ENCODE assay signal across 8 cellular contexts in genomic region chr9:123225374-123225813, GRCh38. TPM values are rescaled to one million over a fixed set of nuclear protein-coding genes. Genes with fewer than 3 reads are reported as not detected.
DNase-seq lines count a peak whose midpoint lies in the region; ATAC-seq and TF ChIP-seq lines count a peak whose summit lies in the region.

No MANE protein-coding gene starts in this region.

- no peaks in the 10 kb centered on the region for H3K9me3 Mint-ChIP-seq in naive thymus-derived CD8-positive, alpha-beta T cell

- H3K27me3 Mint-ChIP-seq in naive thymus-derived CD8-positive, alpha-beta T cell: no peaks in the 10 kb centered on the region

- peaks cover 15 to 36% (median 23%) of the 10 kb centered on the region in 4 donors for H3K4me1 Mint-ChIP-seq in naive thymus-derived CD8-positive, alpha-beta T cell

- peak; percentile 87 for ATAC-seq in GM21737 (IDR thresholded peaks at IDR 0.05; ENCODE audit: unreplicated experiment)
- ATAC-seq in naive thymus-derived CD8-positive, alpha-beta T cell: peak; percentile 97

- peak overlapping the region in 4 of 10 donors; percentile 26 to 30 (median 26) for H3K4me3 Mint-ChIP-seq in naive thymus-derived CD8-positive, alpha-beta T cell

- H3K27ac Mint-ChIP-seq in naive thymus-derived CD8-positive, alpha-beta T cell: peak overlapping the region in 8 of 10 donors; percentile 1 to 80 (median 50)

- peaks cover 0 to 12% (median 10%) of the 10 kb centered on the region in 3 donors for H3K36me3 Mint-ChIP-seq in naive thymus-derived CD8-positive, alpha-beta T cell

- H3K9me3 ChIP-seq in effector memory CD4-positive, alpha-beta T cell (ENCODE audit: control insufficient read depth, low read length): no peaks in the 10 kb centered on the region

- H3K4me1 ChIP-seq in effector memory CD4-positive, alpha-beta T cell (ENCODE audit: control insufficient read depth, insufficient read depth, low read length, poor library complexity, severe bottlenecking): peaks cover 7% of the 10 kb centered on the region

- H3K27ac ChIP-seq in effector memory CD4-positive, alpha-beta T cell (ENCODE audit: insufficient read depth, low read length, poor library complexity, severe bottlenecking): no peak overlapping the region

- peak; percentile 48 for TF ChIP-seq RAD21 in Ishikawa (IDR thresholded peaks at IDR 0.05; ENCODE audit: low read depth)

- POLR2A ChIA-PET in naive thymus-derived CD8-positive, alpha-beta T cell (lab: Charles Lee): no interaction called here

- H3K36me3 ChIP-seq in effector memory CD4-positive, alpha-beta T cell (ENCODE audit: control insufficient read depth, insufficient read depth, low read length): no peaks in the 10 kb centered on the region

- no peaks in the 10 kb centered on the region for H3K27me3 ChIP-seq in effector memory CD4-positive, alpha-beta T cell (replicated peaks; ENCODE audit: control insufficient read depth, insufficient read depth, low read length, poor library complexity, severe bottlenecking)

- no peak overlapping the region for H3K4me3 ChIP-seq in effector memory CD4-positive, alpha-beta T cell (ENCODE audit: insufficient read depth, low read depth, low read length, poor library complexity, severe bottlenecking)

- TF ChIP-seq EP300 in Ishikawa (IDR thresholded peaks at IDR 0.05; ENCODE audit: borderline replicate concordance): no peak

- DNase-seq in NCI-H2196 (lab: John Stamatoyannopoulos, UW; ENCODE audit: unreplicated experiment) (peak; percentile 26), NCI-H2196 treated with DMSO at 0.1 percent for 48 hours (lab: John Stamatoyannopoulos, UW; ENCODE audit: unreplicated experiment) (no peak), superior temporal gyrus (ENCODE audit: extremely low spot score) (peak; percentile 76)
- DNase-seq in activated CD4-positive, alpha-beta T cell treated with anti-CD3 and anti-CD28 coated beads for 48 hours: peak; percentile 74
- DNase-seq in effector memory CD4-positive, alpha-beta T cell: peak in 2 of 3 donors; percentile 4 to 16
- DNase-seq in naive thymus-derived CD8-positive, alpha-beta T cell: peak in 8 of 10 donors; percentile 15 to 50 (median 28)

TF ChIP-seq in Ishikawa, 13 proteins besides CTCF, POLR2A, EP300 and RAD21:
- TF ChIP-seq TEAD4 (IDR thresholded peaks at IDR 0.05) (no peak), ZBTB7A (IDR thresholded peaks at IDR 0.05; ENCODE audit: low read depth) (no peak), CEBPB (IDR thresholded peaks at IDR 0.05) (no peak), NFIC (IDR thresholded peaks at IDR 0.05) (no peak), TAF1 (IDR thresholded peaks at IDR 0.05; ENCODE audit: low read depth) (no peak), MAX (IDR thresholded peaks at IDR 0.05) (no peak), TCF12 (IDR thresholded peaks at IDR 0.05; ENCODE audit: low read depth) (no peak), EGR1 (IDR thresholded peaks at IDR 0.05) (no peak), CREB1 (IDR thresholded peaks at IDR 0.05; ENCODE audit: low read depth) (no peak), REST (IDR thresholded peaks at IDR 0.05; ENCODE audit: low read depth) (no peak), USF1 (IDR thresholded peaks at IDR 0.05) (no peak), FOXM1 (IDR thresholded peaks at IDR 0.05; ENCODE audit: borderline replicate concordance, low read depth) (no peak)

RNA-seq across cellular contexts. Expression of gene STRBP, which starts 43.0 kb away (rescaled TPM):
- 10 to 100 TPM; 29.9 to 35.0 TPM for total RNA-seq in naive thymus-derived CD8-positive, alpha-beta T cell
- polyA plus RNA-seq in naive thymus-derived CD8-positive, alpha-beta T cell: 10 to 100 TPM; 18.2 to 28.7 (median 19.9) TPM
